1 cellular context compared by ENCODE assay signal in genomic region chr5:82445729-82446349, GRCh38.
TF ChIP-seq lines count a peak whose summit lies in the region.

No MANE protein-coding gene starts in this region.

TF ChIP-seq in K562, 482 proteins besides CTCF, POLR2A, EP300 and RAD21 (continued from another document):
- TF ChIP-seq ZBTB12 (CRISPR knock-in tag; IDR thresholded peaks at IDR 0.05) (no peak), ZNF133 (CRISPR knock-in tag; IDR thresholded peaks at IDR 0.05) (no peak), ZBTB8A (IDR thresholded peaks at IDR 0.05; ENCODE audit: partially characterized antibody) (no peak), CLOCK (CRISPR knock-in tag; IDR thresholded peaks at IDR 0.05; ENCODE audit: borderline replicate concordance) (no peak), RFX5 (IDR thresholded peaks at IDR 0.05; ENCODE audit: low read depth, low read length) (no peak), RBFOX2 (IDR thresholded peaks at IDR 0.05; ENCODE audit: low read depth, low read length) (no peak), LEF1 (IDR thresholded peaks at IDR 0.05) (no peak), ELF4 (CRISPR knock-in tag; IDR thresholded peaks at IDR 0.05) (no peak), HNRNPUL1 (IDR thresholded peaks at IDR 0.05; ENCODE audit: low read length) (no peak)
- TF ChIP-seq, protein P1, sequence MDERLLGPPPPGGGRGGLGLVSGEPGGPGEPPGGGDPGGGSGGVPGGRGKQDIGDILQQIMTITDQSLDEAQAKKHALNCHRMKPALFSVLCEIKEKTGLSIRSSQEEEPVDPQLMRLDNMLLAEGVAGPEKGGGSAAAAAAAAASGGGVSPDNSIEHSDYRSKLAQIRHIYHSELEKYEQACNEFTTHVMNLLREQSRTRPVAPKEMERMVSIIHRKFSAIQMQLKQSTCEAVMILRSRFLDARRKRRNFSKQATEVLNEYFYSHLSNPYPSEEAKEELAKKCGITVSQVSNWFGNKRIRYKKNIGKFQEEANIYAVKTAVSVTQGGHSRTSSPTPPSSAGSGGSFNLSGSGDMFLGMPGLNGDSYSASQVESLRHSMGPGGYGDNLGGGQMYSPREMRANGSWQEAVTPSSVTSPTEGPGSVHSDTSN (CRISPR knock-in tag; IDR thresholded peaks at IDR 0.05; ENCODE audit: low read depth), result no peak
- TF ChIP-seq, protein P1 (tag; conservative IDR thresholded peaks at IDR 0.05; ENCODE audit: low read depth), result peak; percentile 96
- TF ChIP-seq, protein P2, sequence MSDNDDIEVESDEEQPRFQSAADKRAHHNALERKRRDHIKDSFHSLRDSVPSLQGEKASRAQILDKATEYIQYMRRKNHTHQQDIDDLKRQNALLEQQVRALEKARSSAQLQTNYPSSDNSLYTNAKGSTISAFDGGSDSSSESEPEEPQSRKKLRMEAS (CRISPR knock-in tag; IDR thresholded peaks at IDR 0.05), result no peak
